ENCODE assay signal across 9 cellular contexts in the genomic region with DNA sequence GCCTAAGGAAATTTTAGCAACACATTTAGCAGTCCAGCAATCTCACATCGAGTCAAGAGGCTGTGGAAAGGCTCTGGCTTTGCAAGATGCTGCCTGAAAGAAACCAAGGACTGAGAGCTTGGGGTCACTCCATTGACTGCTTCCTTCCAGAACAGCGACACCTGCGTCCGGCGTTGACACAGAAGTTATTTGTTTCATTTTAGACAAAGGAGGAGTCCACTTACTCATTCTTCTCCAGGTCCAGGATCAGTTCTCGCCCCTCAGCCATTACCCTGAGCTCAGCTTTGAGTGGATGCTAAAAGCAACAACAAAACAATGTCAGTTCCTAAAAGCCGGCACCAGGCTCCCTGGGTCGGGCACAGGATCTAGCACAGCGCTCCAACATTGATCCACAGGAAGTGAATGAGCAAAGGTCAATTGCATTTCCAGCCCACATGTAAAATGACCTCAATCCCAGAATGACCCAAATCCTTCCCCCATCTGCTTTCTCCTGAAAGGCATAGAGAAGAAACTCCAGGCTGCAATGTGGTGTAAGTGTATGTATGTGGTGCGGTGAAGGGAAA. TPM values are rescaled to one million over a fixed set of nuclear protein-coding genes. Genes with fewer than 3 reads are reported as not detected.
DNase-seq lines count a peak whose midpoint lies in the region; ATAC-seq and TF ChIP-seq lines count a peak whose summit lies in the region.
"Had no signal": no experiment of that assay in that cellular context is flagged by ENCODE, and none has a peak within 500 bp of the region (broad histone marks: within the 10 kb centered on the region; RNA-seq: fewer than 3 reads in every experiment).

No MANE protein-coding gene starts in this region.

- H3K4me1 ChIP-seq in gastroesophageal sphincter (peaks cover 20 to 88% (median 43%) of the 10 kb centered on the region in 3 donors), Caco-2 (no peaks in the 10 kb centered on the region; the same call in 1 of the 2 replicates)

- H3K4me3 Mint-ChIP-seq in Caco-2 (ENCODE audit: unreplicated experiment), result no peak overlapping the region

- DNase-seq in DMS53 (lab: John Stamatoyannopoulos, UW), result peak; percentile 83
- peak; percentile 51 to 76 for DNase-seq in SHP77 (lab: John Stamatoyannopoulos, UW)
- DNase-seq in retina, result peak; percentile 30
- no peak for DNase-seq in Caco-2
- DNase-seq in LoVo (ENCODE audit: low spot score), result no peak
- DNase-seq in NCI-H1694 treated with DMSO at 0.1 percent for 48 hours (lab: John Stamatoyannopoulos, UW), result no peak
- DNase-seq: NCI-H1092 had no signal

- no peaks in the 10 kb centered on the region for H3K27me3 Mint-ChIP-seq in Caco-2 (ENCODE audit: insufficient read depth, unreplicated experiment)

- POLR2A ChIA-PET in Caco-2 (lab: Charles Lee), result no interaction called here

- no peaks in the 10 kb centered on the region for H3K27me3 ChIP-seq in gastroesophageal sphincter
- no peaks in the 10 kb centered on the region for H3K27me3 ChIP-seq in Caco-2 (replicated peaks; ENCODE audit: control insufficient read depth, insufficient read depth, low read length)

- no peak for ATAC-seq in gastroesophageal sphincter
- ATAC-seq in HG03565 (IDR thresholded peaks at IDR 0.05; ENCODE audit: unreplicated experiment), result no peak

- H3K9me3 ChIP-seq in gastroesophageal sphincter, result no peaks in the 10 kb centered on the region
- no peaks in the 10 kb centered on the region for H3K9me3 ChIP-seq in Caco-2

- CTCF ChIA-PET in Caco-2 (lab: Charles Lee), result no interaction called here

- no peak for TF ChIP-seq POLR2A in gastroesophageal sphincter (IDR thresholded peaks at IDR 0.05)

- H3K27ac ChIP-seq in gastroesophageal sphincter, result peak overlapping the region; percentile 82 to 96 (median 86)

- intact Hi-C loops in Caco-2 (cut with micrococcal nuclease; ENCODE audit: unreplicated experiment), result no loop called here

- WGBS in gastroesophageal sphincter (ENCODE audit: low coverage in 1 of 2), 2 donors, result 28 to 61% methylated on average over 5 to 10 of the region's 10 CpGs

- H3K27ac Mint-ChIP-seq in Caco-2 (ENCODE audit: unreplicated experiment), result no peak overlapping the region

- peaks cover 14% of the 10 kb centered on the region for H3K4me1 Mint-ChIP-seq in Caco-2 (ENCODE audit: low read depth, unreplicated experiment)

- TF ChIP-seq EP300 in gastroesophageal sphincter (IDR thresholded peaks at IDR 0.05), result no peak

- H3K36me3 ChIP-seq in gastroesophageal sphincter (peaks cover 0 to 17% of the 10 kb centered on the region in 2 donors), Caco-2 (ENCODE audit: control insufficient read depth, insufficient read depth, low read length) (no peaks in the 10 kb centered on the region)

- TF ChIP-seq CTCF in gastroesophageal sphincter (IDR thresholded peaks at IDR 0.05) (peak in 2 of 4 experiments; percentile 20 to 30), Caco-2 (IDR thresholded peaks at IDR 0.05; ENCODE audit: insufficient read depth in 1 of 2, low read depth in 1 of 2, low read length in 1 of 2, severe bottlenecking in 1 of 2, unreplicated experiment in 1 of 2) (no peak)

- no TSS peak for BruUV-seq in Caco-2 (replicated peaks; lab: Mats Ljungman, UMichigan)

- H3K4me3 ChIP-seq in gastroesophageal sphincter, result no peak overlapping the region
- no peak overlapping the region for H3K4me3 ChIP-seq in Caco-2 (ENCODE audit: low read depth, low read length)

- H3K9me3 Mint-ChIP-seq in Caco-2 (ENCODE audit: unreplicated experiment), result no peaks in the 10 kb centered on the region

- peaks cover 73% of the 10 kb centered on the region for H3K36me3 Mint-ChIP-seq in Caco-2 (ENCODE audit: insufficient read depth, unreplicated experiment)

RNA-seq across cellular contexts. Expression of a gene that starts 11.3 kb away (rescaled TPM):
- total RNA-seq in gastroesophageal sphincter, result 10 to 100 TPM; 19.3 to 38.5 (median 31.2) TPM
- 62.9 and 69.4 TPM in 2 replicates for total RNA-seq in Caco-2 (2022)

Comparison
In these comparisons a context has a peak if more than half of its experiments do, and no peak if none do; other contexts are left out.
1. DNase-seq: peak in DMS53 (single experiment), SHP77 (2 of 2) and retina (single experiment); none in Caco-2 (0 of 2), LoVo (single experiment) and NCI-H1694 treated with DMSO at 0.1 percent for 48 hours (single experiment).